ENCODE assay signal across 8 cellular contexts in genomic region chr18:62523631-62524442, GRCh38. TPM values are rescaled to one million over a fixed set of nuclear protein-coding genes. Genes with fewer than 3 reads are reported as not detected.
DNase-seq lines count a peak whose midpoint lies in the region; ATAC-seq and TF ChIP-seq lines count a peak whose summit lies in the region.

No MANE protein-coding gene starts in this region.

- H2BK20ac ChIP-seq in IMR-90 (ENCODE audit: low read depth, low read length) = no peak overlapping the region

- no peak overlapping the region for H2AK5ac ChIP-seq in IMR-90 (ENCODE audit: low read depth, low read length)

- peaks cover 10 to 26% of the 10 kb centered on the region in 2 experiments; a peak in 3 of 4 replicates for H3K79me1 ChIP-seq in IMR-90 (ENCODE audit: low read depth in 1 of 2, low read length in 2 of 2)

- no peaks in the 10 kb centered on the region for H3K9me3 Mint-ChIP-seq in T-helper 2 cell treated with Interferon-gamma antibody and Interleukin-4, amounts not matched to agents 5 μg/mL and 100 μg/mL, for 36 hours

- H3K4me1 ChIP-seq in IMR-90 (ENCODE audit: control insufficient read depth, insufficient read depth, low read length) (peaks cover 3% of the 10 kb centered on the region; the same call in 1 of the 2 replicates), ascending aorta (peaks cover 5 to 19% of the 10 kb centered on the region in 2 donors), hepatocyte (ENCODE audit: insufficient read depth) (peaks cover 21% of the 10 kb centered on the region)

- H4K5ac ChIP-seq in IMR-90 (ENCODE audit: low read depth, low read length) = no peak overlapping the region

- H3K4ac ChIP-seq in IMR-90 (ENCODE audit: low read depth, low read length) = no peak overlapping the region; the same call in 1 of the 2 replicates

- TF ChIP-seq CTCF in IMR-90 (conservative IDR thresholded peaks at IDR 0.05; ENCODE audit: low read depth, low read length) = no peak
- TF ChIP-seq CTCF in ascending aorta (IDR thresholded peaks at IDR 0.05) = no peak
- TF ChIP-seq CTCF in hepatocyte (IDR thresholded peaks at IDR 0.05; ENCODE audit: poor library complexity) = no peak

- no peak overlapping the region for H2BK120ac ChIP-seq in IMR-90 (ENCODE audit: low read depth, low read length)

- H3K27ac Mint-ChIP-seq in T-helper 2 cell treated with Interferon-gamma antibody and Interleukin-4, amounts not matched to agents 5 μg/mL and 100 μg/mL, for 36 hours = peak overlapping the region; percentile 91

- no peak overlapping the region for H3K56ac ChIP-seq in IMR-90 (ENCODE audit: extremely low read depth, insufficient read depth, low read length)

- dilution Hi-C loops in IMR-90 (cut with HindIII; ENCODE audit: low sequenced_read_pairs, unreplicated experiment) = no loop called here

- H3K4me1 Mint-ChIP-seq in T-helper 2 cell treated with Interferon-gamma antibody and Interleukin-4, amounts not matched to agents 5 μg/mL and 100 μg/mL, for 36 hours (ENCODE audit: low read depth) = peaks cover 34% of the 10 kb centered on the region

- peak; percentile 2; the same call in 1 of the 2 replicates for ATAC-seq in IMR-90 (ENCODE audit: low read depth)
- no peak for ATAC-seq in sciatic nerve
- ATAC-seq in GM18519 (IDR thresholded peaks at IDR 0.05; ENCODE audit: low FRiP score, unreplicated experiment) = no peak

- H2AFZ ChIP-seq in IMR-90 (replicated peaks; ENCODE audit: low read length, poor library complexity) (peak overlapping the region; percentile 92), hepatocyte (peak overlapping the region; percentile 80)

- no peak overlapping the region for H4K8ac ChIP-seq in IMR-90 (ENCODE audit: low read depth in 2 of 2, low read length in 2 of 2)

- H3K18ac ChIP-seq in IMR-90 (ENCODE audit: low read depth, low read length) = no peak overlapping the region

- no peak overlapping the region for H2BK15ac ChIP-seq in IMR-90 (ENCODE audit: low read depth, low read length)

- H3K36me3 Mint-ChIP-seq in T-helper 2 cell treated with Interferon-gamma antibody and Interleukin-4, amounts not matched to agents 5 μg/mL and 100 μg/mL, for 36 hours (ENCODE audit: low read depth) = peaks cover 18% of the 10 kb centered on the region

- H2BK5ac ChIP-seq in IMR-90 (ENCODE audit: low read depth, low read length, poor library complexity, severe bottlenecking) = peak overlapping the region; percentile 51

- H3K4me2 ChIP-seq in IMR-90 (ENCODE audit: low read depth, low read length) (peak overlapping the region; percentile 62), hepatocyte (peak overlapping the region; percentile 91)

- in situ Hi-C loops in IMR-90 (cut with MboI; ENCODE audit: low sequenced_read_pairs) = no loop called here

- peak overlapping the region; percentile 86 for H2AK9ac ChIP-seq in IMR-90 (replicated peaks; ENCODE audit: low read depth, low read length, poor library complexity)

- H3K9me3 ChIP-seq in IMR-90 (ENCODE audit: control insufficient read depth, insufficient read depth, low read length) (no peaks in the 10 kb centered on the region), ascending aorta (no peaks in the 10 kb centered on the region), hepatocyte (ENCODE audit: low read depth) (no peaks in the 10 kb centered on the region)

- peak overlapping the region; percentile 68 for H3K4me3 ChIP-seq in IMR-90 (ENCODE audit: insufficient read depth, low read depth, low read length)
- peak overlapping the region; percentile 95 to 96 for H3K4me3 ChIP-seq in ascending aorta
- peak overlapping the region; percentile 84 for H3K4me3 ChIP-seq in hepatocyte

- no peaks in the 10 kb centered on the region for H3K27me3 Mint-ChIP-seq in T-helper 2 cell treated with Interferon-gamma antibody and Interleukin-4, amounts not matched to agents 5 μg/mL and 100 μg/mL, for 36 hours (ENCODE audit: low read depth)

- peak overlapping the region; percentile 23 for H3K23ac ChIP-seq in IMR-90 (ENCODE audit: low read depth, low read length)

- POLR2A ChIA-PET in IMR-90 (lab: Charles Lee; ENCODE audit: unreplicated experiment) = no interaction called here

- no peak for TF ChIP-seq RAD21 in IMR-90 (IDR thresholded peaks at IDR 0.05; ENCODE audit: low read length)

- H3K4me3 Mint-ChIP-seq in T-helper 2 cell treated with Interferon-gamma antibody and Interleukin-4, amounts not matched to agents 5 μg/mL and 100 μg/mL, for 36 hours = peak overlapping the region; percentile 99

- BruUV-seq in IMR-90 (replicated peaks; lab: Mats Ljungman, UMichigan) = no TSS peak

- no peaks in the 10 kb centered on the region for H3K36me3 ChIP-seq in IMR-90 (ENCODE audit: control insufficient read depth, insufficient read depth, low read length)
- H3K36me3 ChIP-seq in ascending aorta = no peaks in the 10 kb centered on the region
- H3K36me3 ChIP-seq in hepatocyte (replicated peaks; ENCODE audit: insufficient read depth, low read depth) = no peaks in the 10 kb centered on the region

- intact Hi-C loops in IMR-90 (cut with micrococcal nuclease) = loop anchor here (1.0 to 10.0 kb wide), 7 partner anchors 60 to 911 kb away; partner anchors contain the start of genes PIGN and RELCH
- intact Hi-C loops in ascending aorta (cut with DNase I) = loop anchor here (2.0 to 10.0 kb wide), 6 partner anchors 58 to 1451 kb away; partner anchors contain the start of genes KDSR, PIGN, RELCH and SERPINB8
- intact Hi-C loops in sciatic nerve (cut with DNase I) = no loop called here

- H4K20me1 ChIP-seq in IMR-90 (ENCODE audit: insufficient read depth, low read length) (peaks cover 3% of the 10 kb centered on the region; the same call in 1 of the 2 replicates), hepatocyte (ENCODE audit: insufficient read depth, poor library complexity, severe bottlenecking) (peaks cover 8% of the 10 kb centered on the region)

- no peak overlapping the region for H3K14ac ChIP-seq in IMR-90 (replicated peaks; ENCODE audit: low read depth, low read length)

- H3K9ac ChIP-seq in IMR-90 (ENCODE audit: low read depth, low read length) = peak overlapping the region; percentile 42

- peaks cover 5% of the 10 kb centered on the region; the same call in 1 of the 2 replicates for H3K9me1 ChIP-seq in IMR-90 (ENCODE audit: insufficient read depth, low read length)

- H3K9me2 ChIP-seq in hepatocyte (replicated peaks; ENCODE audit: insufficient read depth) = no peaks in the 10 kb centered on the region

- peaks cover 56% of the 10 kb centered on the region for H3K79me2 ChIP-seq in hepatocyte

- CTCF ChIA-PET in IMR-90 (lab: Yijun Ruan, JAX) = interaction anchor here (0.5 kb wide), 1 partner anchor 241 kb away, joined by 3 read pairs; no protein-coding TSS in a partner anchor

- no peak overlapping the region for H4K91ac ChIP-seq in IMR-90 (ENCODE audit: insufficient read depth, low read depth, low read length)

- H3K27ac ChIP-seq in IMR-90 (ENCODE audit: insufficient read depth, low read length) (peak overlapping the region; percentile 24; the same call in 1 of the 2 replicates), ascending aorta (peak overlapping the region; percentile 96 to 99), hepatocyte (peak overlapping the region; percentile 91)

- TF ChIP-seq POLR2A in IMR-90 (IDR thresholded peaks at IDR 0.05; ENCODE audit: low read depth, low read length) = no peak

- DNase-seq in GM03348 (ENCODE audit: low spot score) (peak; percentile 52), IMR-90 (peak; percentile 52), ascending aorta (ENCODE audit: low spot score in 2 of 2) (peak in 1 of 2 donors; percentile 73), hepatocyte (ENCODE audit: low spot score) (peak; percentile 73), sciatic nerve (ENCODE audit: low spot score) (peak; percentile 68), NCI-H446 treated with DMSO at 0.1 percent for 48 hours (lab: John Stamatoyannopoulos, UW) (no peak)
- DNase-seq in T-helper 2 cell treated with Interferon-gamma antibody and Interleukin-4, amounts not matched to agents 5 μg/mL and 100 μg/mL, for 36 hours (ENCODE audit: low spot score) = peak; percentile 45

- H3K27me3 ChIP-seq in IMR-90 (ENCODE audit: control insufficient read depth, insufficient read depth, low read length) (peaks cover 2% of the 10 kb centered on the region; the same call in 1 of the 2 replicates), ascending aorta (no peaks in the 10 kb centered on the region), hepatocyte (no peaks in the 10 kb centered on the region)

- WGBS in IMR-90 (ENCODE audit: extremely low coverage in 2 of 2, insufficient read length in 1 of 2), 2 experiments = 1% methylated on average over 72 of the region's 100 CpGs; no CpG with 5 or more reads in 1 of the 2 experiments
- 3% methylated on average over 61 of the region's 100 CpGs for WGBS in hepatocyte (ENCODE audit: low lambda C conversion rate, missing lambda C conversion rate)

TF ChIP-seq in IMR-90, 13 proteins besides CTCF, POLR2A, EP300 and RAD21 (continues in another document):
- TF ChIP-seq MXI1 (IDR thresholded peaks at IDR 0.05; ENCODE audit: borderline replicate concordance, low read depth, low read length) = no peak
- TF ChIP-seq BHLHE40 (IDR thresholded peaks at IDR 0.05; ENCODE audit: low read depth, low read length) = no peak
- TF ChIP-seq NFE2L2 (IDR thresholded peaks at IDR 0.05; ENCODE audit: low read depth, low read length) = no peak
- no peak for TF ChIP-seq MAFK (IDR thresholded peaks at IDR 0.05; ENCODE audit: low read depth, low read length)
- no peak for TF ChIP-seq RFX5 (IDR thresholded peaks at IDR 0.05; ENCODE audit: low read depth, low read length)
- no peak; the same call in 1 of the 2 replicates for TF ChIP-seq MAZ (IDR thresholded peaks at IDR 0.05; ENCODE audit: borderline replicate concordance, low read depth, low read length)
- TF ChIP-seq CEBPB (IDR thresholded peaks at IDR 0.05; ENCODE audit: low read depth, low read length) = no peak
- no peak for TF ChIP-seq FOS (IDR thresholded peaks at IDR 0.05; ENCODE audit: low read depth, low read length)
- TF ChIP-seq ELK1 (IDR thresholded peaks at IDR 0.05; ENCODE audit: borderline replicate concordance, low read depth, low read length) = no peak

RNA-seq across cellular contexts. Expression of gene ZCCHC2, which starts 1.0 kb away (rescaled TPM):
- total RNA-seq in IMR-90 (2012; rRNA removed) = 2.2 and 3.6 TPM in 2 replicates
- 3.2 and 4.1 TPM in 2 replicates for polyA plus RNA-seq in IMR-90 (2012; rRNA removed)
- 1.5 and 2.1 TPM in 2 replicates for polyA plus RNA-seq in IMR-90 (2012; cell fraction: cytosol; rRNA removed)
- polyA plus RNA-seq in IMR-90 (2012; cell fraction: nucleus; rRNA removed; ENCODE audit: low replicate concordance) = 5.9 and 9.1 TPM in 2 replicates
- total RNA-seq in ascending aorta = 22.9 TPM
- total RNA-seq in hepatocyte = 9.3 and 14.9 TPM in 2 replicates
- 3.3 and 5.2 TPM in 2 replicates for polyA plus RNA-seq in hepatocyte
- 35.5 TPM for total RNA-seq in sciatic nerve

Comparison
In these comparisons a context has a peak if more than half of its experiments do, and no peak if none do; other contexts are left out.
1. H3K27ac ChIP-seq: peak in every context shown above with its lines; median percentile 98 in ascending aorta; 91 in hepatocyte; 24 in IMR-90.